ENCODE assay signal across 27 cellular contexts in the genomic region with DNA sequence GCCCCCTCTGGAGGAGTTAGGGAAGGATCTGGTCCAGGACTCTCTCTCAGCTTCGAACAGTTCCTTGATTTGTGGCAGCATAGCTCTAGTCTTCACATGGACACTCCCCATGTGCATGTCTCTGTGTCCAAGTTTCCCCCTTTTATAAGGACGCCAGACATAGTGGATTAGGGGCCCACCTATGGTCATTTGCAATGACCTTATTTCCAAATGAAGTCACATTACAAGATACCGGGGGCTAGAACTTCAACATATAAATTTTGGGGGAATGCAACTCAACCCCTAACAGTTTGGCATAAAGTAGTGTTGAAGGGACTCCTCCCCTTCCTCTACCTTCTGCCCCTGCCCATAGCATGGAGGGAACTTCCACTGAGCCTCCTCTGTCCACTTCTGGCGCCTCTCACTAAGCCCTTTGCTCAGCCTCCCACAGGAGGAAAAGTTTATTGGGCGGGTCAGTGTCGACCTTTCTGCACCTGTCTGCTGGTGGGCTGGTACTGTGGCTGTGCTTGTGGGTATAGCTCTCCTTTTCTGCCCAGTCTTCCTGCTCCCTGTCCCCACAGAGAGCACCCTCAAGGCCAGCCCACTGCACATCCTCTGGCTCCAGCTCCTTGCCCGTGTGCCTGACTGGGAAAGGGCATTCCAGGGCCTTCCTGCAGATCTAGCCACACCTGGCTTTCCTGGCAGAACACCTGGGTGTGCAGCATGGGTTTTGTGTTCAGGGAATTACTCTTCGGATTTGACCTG. TPM values are rescaled to one million over a fixed set of nuclear protein-coding genes. Genes with fewer than 3 reads are reported as not detected.
DNase-seq lines count a peak whose midpoint lies in the region; ATAC-seq, FAIRE-seq and TF ChIP-seq lines count a peak whose summit lies in the region.
"Had no signal": no experiment of that assay in that cellular context is flagged by ENCODE, and none has a peak within 500 bp of the region (broad histone marks: within the 10 kb centered on the region; RNA-seq: fewer than 3 reads in every experiment).

No MANE protein-coding gene starts in this region.

- H3K9me3 ChIP-seq in liver (ENCODE audit: control insufficient read depth in 4 of 4, low read length in 3 of 4), result no peaks in the 10 kb centered on the region
- H3K9me3 ChIP-seq in neuronal stem cell (replicated peaks in 1 of 2; ENCODE audit: control insufficient read depth in 2 of 2, insufficient read depth in 1 of 2, low read depth in 1 of 2, low read length in 2 of 2), result no peaks in the 10 kb centered on the region
- H3K9me3 ChIP-seq: A549, HAP-1 had no signal

- H3K23ac ChIP-seq in neuronal stem cell (ENCODE audit: low read depth, low read length, poor library complexity), result no peak overlapping the region

- H3K79me1 ChIP-seq in neuronal stem cell (ENCODE audit: low read depth, low read length), result no peaks in the 10 kb centered on the region

- TF ChIP-seq RAD21 in liver (IDR thresholded peaks at IDR 0.05), result peak in 1 of 2 donors; percentile 7

- no peaks in the 10 kb centered on the region for H3K27me3 ChIP-seq in liver (ENCODE audit: control insufficient read depth in 4 of 4, insufficient read depth in 4 of 4, low read length in 3 of 4)
- H3K27me3 ChIP-seq in neuronal stem cell (ENCODE audit: control insufficient read depth in 3 of 3, insufficient read depth in 3 of 3, low read depth in 1 of 3, low read length in 3 of 3), result peaks cover 0 to 17% (median 0%) of the 10 kb centered on the region in 3 experiments

- no peak overlapping the region for H2AFZ ChIP-seq in neuronal stem cell (ENCODE audit: low read length)

- H3K9ac ChIP-seq in liver (ENCODE audit: low read depth in 1 of 2, low read length in 2 of 2) (no peak overlapping the region), neuronal stem cell (ENCODE audit: low read depth, low read length, poor library complexity) (no peak overlapping the region)

- no peak overlapping the region for H3K4me3 ChIP-seq in liver (ENCODE audit: low read depth in 1 of 3, low read length in 3 of 3)
- H3K4me3 ChIP-seq in neuronal stem cell (ENCODE audit: low read length in 2 of 2), result peak overlapping the region in 1 of 2 donors; percentile 24
- H3K4me3 ChIP-seq: A549, HAP-1 had no signal

- no peak overlapping the region for H3K14ac ChIP-seq in neuronal stem cell (ENCODE audit: low read length)

- no peak overlapping the region for H2BK120ac ChIP-seq in neuronal stem cell (ENCODE audit: low read depth, low read length)

- H2BK15ac ChIP-seq in neuronal stem cell (ENCODE audit: low read length), result no peak overlapping the region

- DNase-seq in left colon (peak in 1 of 2 donors; percentile 44), neuronal stem cell (ENCODE audit: low spot score) (no peak), RCC 7860 (ENCODE audit: low spot score) (no peak), inferior parietal cortex (ENCODE audit: extremely low spot score) (no peak), NCI-H524 treated with DMSO at 0.1 percent for 48 hours (lab: John Stamatoyannopoulos, UW) (no peak)
- DNase-seq: 8988T; ACHN; AML-193; C1 segment of cervical spinal cord; Calu3; CD4-positive, alpha-beta memory T cell; COR-L47; DMS53; DMS79 treated with DMSO at 0.1 percent for 48 hours; GF-D8; GOT3; HFFc6 had no signal

- H3K27ac ChIP-seq in liver (ENCODE audit: low read depth in 1 of 2, low read length in 2 of 2) (peak overlapping the region; percentile 1 to 54), neuronal stem cell (replicated peaks; ENCODE audit: low read length) (no peak overlapping the region)
- H3K27ac ChIP-seq: A549 had no signal

- ATAC-seq in left colon (peak; percentile 60), GM19397 (IDR thresholded peaks at IDR 0.05; ENCODE audit: unreplicated experiment) (no peak)
- ATAC-seq: A549 had no signal

- no peak overlapping the region for H4K91ac ChIP-seq in neuronal stem cell (ENCODE audit: low read depth, low read length, poor library complexity)

- no peak overlapping the region for H2BK12ac ChIP-seq in neuronal stem cell (ENCODE audit: low read length)

- 37% methylated on average over 8 of the region's 8 CpGs for WGBS in liver
- WGBS in neuronal stem cell (ENCODE audit: extremely low coverage in 2 of 2, insufficient read length in 2 of 2, insufficient replicate concordance in 1 of 2), 2 donors, result no CpG with 5 or more reads among the region's 8 CpGs

- H3K4me2 ChIP-seq in neuronal stem cell (ENCODE audit: insufficient read depth, low read length, poor library complexity, severe bottlenecking), result no peak overlapping the region
- H3K4me2 ChIP-seq: A549 had no signal

- no peak for TF ChIP-seq CTCF in liver (IDR thresholded peaks at IDR 0.05; ENCODE audit: low read depth, low read length, missing input control)

- H3K18ac ChIP-seq in neuronal stem cell (ENCODE audit: low read length), result peak overlapping the region; percentile 71

- no peak overlapping the region for H2AK5ac ChIP-seq in neuronal stem cell (ENCODE audit: low read depth, low read length)

- intact Hi-C loops in left colon (cut with DNase I, micrococcal nuclease), result no loop called here

- no peak overlapping the region for H2BK5ac ChIP-seq in neuronal stem cell (ENCODE audit: low read length)

- H3K4me1 ChIP-seq in liver (ENCODE audit: control insufficient read depth in 4 of 4, insufficient read depth in 4 of 4, low read length in 3 of 4), result peaks cover 0 to 16% (median 6%) of the 10 kb centered on the region in 4 donors
- H3K4me1 ChIP-seq in neuronal stem cell (ENCODE audit: control insufficient read depth in 2 of 2, insufficient read depth in 1 of 2, low read depth in 1 of 2, low read length in 2 of 2), result no peaks in the 10 kb centered on the region
- H3K4me1 ChIP-seq: A549, HAP-1 had no signal

- FAIRE-seq in RCC 7860 (lab: Jason Lieb, UNC), result no peak
- FAIRE-seq: A549, GM12891, GM18507, H54 had no signal

- H3K36me3 ChIP-seq in liver (ENCODE audit: control insufficient read depth in 4 of 4, insufficient read depth in 3 of 4, low read depth in 1 of 4, low read length in 3 of 4), result peaks cover 0 to 8% (median 5%) of the 10 kb centered on the region in 4 donors
- H3K36me3 ChIP-seq in neuronal stem cell (replicated peaks in 1 of 2; ENCODE audit: control insufficient read depth in 2 of 2, insufficient read depth in 2 of 2, low read length in 2 of 2), result no peaks in the 10 kb centered on the region
- H3K36me3 ChIP-seq: HAP-1 had no signal

- H4K8ac ChIP-seq in neuronal stem cell (ENCODE audit: low read depth, low read length), result no peak overlapping the region

- H3K4ac ChIP-seq in neuronal stem cell (ENCODE audit: low read length), result no peak overlapping the region

TF ChIP-seq in liver, 16 proteins besides CTCF, POLR2A, EP300 and RAD21:
- TF ChIP-seq TAF1 (conservative IDR thresholded peaks at IDR 0.05) (no peak), RXRA (IDR thresholded peaks at IDR 0.05) (peak in 1 of 2 donors; percentile 63), HNF4A (conservative IDR thresholded peaks at IDR 0.05) (peak in 1 of 2 donors; percentile 13)

RNA-seq across cellular contexts. Expression of a gene that starts 5.5 kb away (rescaled TPM):
- total RNA-seq in left colon, result 1,000 to 10,000 TPM; 2,293 to 3,160 TPM
- 1,000 to 10,000 TPM in 1 of 2 donors, 100 to 1,000 TPM in 1; 975 to 1,486 TPM for total RNA-seq in liver
- 1,000 to 10,000 TPM; 3,125 to 7,337 TPM for polyA plus RNA-seq in liver
- polyA plus RNA-seq in neuronal stem cell (2013, experiment 1 of 2), result 0.17 TPM
- polyA plus RNA-seq in neuronal stem cell (2013, experiment 2 of 2), result 0.35 TPM
- total RNA-seq: Calu3; CD4-positive, alpha-beta memory T cell; Daoy; G401; HFFc6 had no signal
- polyA plus RNA-seq: A549; BJ; CD4-positive, alpha-beta memory T cell had no signal

RNA-seq across cellular contexts. Expression of a gene that starts 47.8 kb away (rescaled TPM):
- total RNA-seq in left colon (10 to 100 TPM; 10.5 to 18.8 TPM), liver (10 to 100 TPM in 1 of 2 donors, 1 to 10 TPM in 1; 6.9 to 50.9 TPM)
- 10 to 100 TPM; 15.6 to 18.7 TPM for polyA plus RNA-seq in liver
- 13.4 TPM for polyA plus RNA-seq in neuronal stem cell (2013, experiment 1 of 2)
- polyA plus RNA-seq in neuronal stem cell (2013, experiment 2 of 2), result 13.8 TPM
- total RNA-seq: Daoy, G401, HFFc6 had no signal

RNA-seq across cellular contexts. Expression of a gene that starts 54.7 kb away (rescaled TPM):
- total RNA-seq in left colon, result under 1 TPM in 1 of 2 donors, not detected in 1; 0.45 TPM
- not detected for total RNA-seq in liver
- not detected for polyA plus RNA-seq in liver
- 0.01 TPM for polyA plus RNA-seq in neuronal stem cell (2013, experiment 1 of 2)
- 0.03 TPM for polyA plus RNA-seq in neuronal stem cell (2013, experiment 2 of 2)
- total RNA-seq: Calu3; CD4-positive, alpha-beta memory T cell; Daoy; G401; HFFc6 had no signal
- polyA plus RNA-seq: A549; BJ; CD4-positive, alpha-beta memory T cell had no signal
